22 cellular contexts compared by ENCODE assay signal in genomic region chr9:75826292-75826691, GRCh38.
DNase-seq lines count a peak whose midpoint lies in the region; ATAC-seq and TF ChIP-seq lines count a peak whose summit lies in the region.
"Had no signal": no experiment of that assay in that cellular context is flagged by ENCODE, and none has a peak within 500 bp of the region (broad histone marks: within the 10 kb centered on the region; RNA-seq: fewer than 3 reads in every experiment).

No MANE protein-coding gene starts in this region.

- TF ChIP-seq POLR2A in NB4 (IDR thresholded peaks at IDR 0.05; ENCODE audit: extremely low read depth, insufficient read length), result no peak

- H3K9me3 ChIP-seq in A673 (ENCODE audit: low read depth, low read length, poor library complexity, severe bottlenecking), result no peaks in the 10 kb centered on the region
- peaks cover 2% of the 10 kb centered on the region for H3K9me3 ChIP-seq in mucosa of descending colon
- H3K9me3 ChIP-seq: SK-N-SH had no signal

- no TSS peak for BruUV-seq in A673 (replicated peaks; lab: Mats Ljungman, UMichigan)

- H3K36me3 ChIP-seq in A673 (ENCODE audit: insufficient read depth, low read length, poor library complexity, severe bottlenecking) (no peaks in the 10 kb centered on the region), mucosa of descending colon (ENCODE audit: low read depth) (no peaks in the 10 kb centered on the region)

- POLR2A ChIA-PET in A673 (lab: Charles Lee; ENCODE audit: low non-redundant PET), result no interaction called here
- POLR2A ChIA-PET in HEK293T (lab: Yijun Ruan, JAX), result no interaction called here

- DNase-seq in DMS 273 (lab: John Stamatoyannopoulos, UW; ENCODE audit: unreplicated experiment), result peak; percentile 1
- DNase-seq in DMS 273 treated with DMSO at 0.1 percent for 48 hours (lab: John Stamatoyannopoulos, UW), result no peak
- peak; percentile 3 for DNase-seq in A673 (ENCODE audit: low spot score)
- peak; percentile 1 for DNase-seq in NB4 (ENCODE audit: low read depth)
- peak in 2 of 3 donors; percentile 13 to 28 for DNase-seq in mucosa of descending colon
- no peak for DNase-seq in HEK293T (ENCODE audit: extremely low spot score)
- DNase-seq in NCI-H774 (lab: John Stamatoyannopoulos, UW), result no peak
- DNase-seq: CD8-positive, alpha-beta T cell; GDM1; GM23248; Kasumi-1; NCI-H1417 treated with DMSO at 0.1 percent for 48 hours; NCI-H1930; NCI-H526 treated with DMSO at 0.1 percent for 48 hours; Right ventricle myocardium superior; SK-N-SH; T-cell; T-helper 9 cell had no signal

- H3K27ac ChIP-seq in A673 (ENCODE audit: low read depth, low read length, poor library complexity, severe bottlenecking), result no peak overlapping the region
- H3K27ac ChIP-seq: 22Rv1, GM23248 had no signal

- H3K4me1 ChIP-seq in A673 (ENCODE audit: insufficient read depth, low read length, poor library complexity, severe bottlenecking), result no peaks in the 10 kb centered on the region
- H3K4me1 ChIP-seq in mucosa of descending colon (ENCODE audit: low read depth), result no peaks in the 10 kb centered on the region

- CTCF ChIA-PET in A673 (lab: Charles Lee), result no interaction called here
- CTCF ChIA-PET in HEK293T (lab: Yijun Ruan, JAX), result no interaction called here

- TF ChIP-seq CTCF in A673 (conservative IDR thresholded peaks at IDR 0.05; ENCODE audit: low read depth, low read length) (no peak), NB4 (IDR thresholded peaks at IDR 0.05; ENCODE audit: low read depth, low read length) (no peak), mucosa of descending colon (IDR thresholded peaks at IDR 0.05) (no peak)

- ATAC-seq in mucosa of descending colon, result peak; percentile 42
- ATAC-seq in HG02610 (IDR thresholded peaks at IDR 0.05; ENCODE audit: unreplicated experiment), result no peak
- ATAC-seq: CD8-positive, alpha-beta T cell; GM12878; HCT116; T-cell had no signal

- H3K4me3 ChIP-seq in A673 (ENCODE audit: low read depth, low read length, poor library complexity, severe bottlenecking) (no peak overlapping the region), NB4 (ENCODE audit: low read depth, low read length) (no peak overlapping the region), mucosa of descending colon (no peak overlapping the region)
- H3K4me3 ChIP-seq: GM12878, GM23248 had no signal

- intact Hi-C loops in A673 (cut with micrococcal nuclease; ENCODE audit: unreplicated experiment), result no loop called here
- intact Hi-C loops in mucosa of descending colon (cut with DNase I, micrococcal nuclease), result no loop called here

- no peaks in the 10 kb centered on the region for H3K27me3 ChIP-seq in A673 (replicated peaks; ENCODE audit: insufficient read depth, low read depth, low read length, poor library complexity)

TF ChIP-seq in HEK293T, 16 proteins besides CTCF, POLR2A, EP300 and RAD21:
- TF ChIP-seq CTBP1 (IDR thresholded peaks at IDR 0.05; ENCODE audit: borderline replicate concordance), result no peak
- TF ChIP-seq FOXM1 (IDR thresholded peaks at IDR 0.05; ENCODE audit: borderline replicate concordance), result no peak
- TF ChIP-seq PKNOX1 (IDR thresholded peaks at IDR 0.05), result no peak
- no peak for TF ChIP-seq SP1 (IDR thresholded peaks at IDR 0.05)
- TF ChIP-seq FOXA1 (IDR thresholded peaks at IDR 0.05), result no peak
- TF ChIP-seq FOXK2 (IDR thresholded peaks at IDR 0.05), result no peak
- TF ChIP-seq ELF4 (IDR thresholded peaks at IDR 0.05), result no peak
- TF ChIP-seq BHLHE40 (IDR thresholded peaks at IDR 0.05; ENCODE audit: borderline replicate concordance), result no peak
- no peak for TF ChIP-seq LEF1 (IDR thresholded peaks at IDR 0.05; ENCODE audit: borderline replicate concordance)
- TF ChIP-seq TARDBP (IDR thresholded peaks at IDR 0.05), result no peak
- no peak for TF ChIP-seq ARNT (IDR thresholded peaks at IDR 0.05)
- TF ChIP-seq HDGF (IDR thresholded peaks at IDR 0.05; ENCODE audit: borderline replicate concordance), result no peak
- no peak for TF ChIP-seq ZNF384 (IDR thresholded peaks at IDR 0.05)
- no peak for TF ChIP-seq NFRKB (IDR thresholded peaks at IDR 0.05)
- TF ChIP-seq SUZ12 (IDR thresholded peaks at IDR 0.05), result no peak
- no peak for TF ChIP-seq L3MBTL2 (conservative IDR thresholded peaks at IDR 0.05)

Comparison
In these comparisons a context has a peak if more than half of its experiments do, and no peak if none do; other contexts are left out.
1. DNase-seq: peak in DMS 273 (single experiment), A673 (single experiment), NB4 (single experiment) and mucosa of descending colon (2 of 3); none in DMS 273 treated with DMSO at 0.1 percent for 48 hours (single experiment), HEK293T (single experiment) and NCI-H774 (single experiment).